8 cellular contexts compared by ENCODE assay signal in genomic region chr13:37059136-37059847, GRCh38. TPM values are rescaled to one million over a fixed set of nuclear protein-coding genes. Genes with fewer than 3 reads are reported as not detected.
A peak's percentile ranks its signal among the peaks of the same experiment; 100 is the strongest.
DNase-seq lines count a peak whose midpoint lies in the region; ATAC-seq, FAIRE-seq and TF ChIP-seq lines count a peak whose summit lies in the region.

SUPT20H (minus strand) TSS chr13:37059688; CDS start chr13:37051490, 8,198 bp downstream.

- peak within 1 kb of the TSS; percentile 86 for H2AFZ ChIP-seq in neural cell (ENCODE audit: low read depth, low read length)

- in situ Hi-C loops in HAP-1 (cut with MboI; ENCODE audit: low sequenced_read_pairs): no loop called here

- no peaks in the 10 kb centered on the region for H3K9me3 Mint-ChIP-seq in stimulated activated naive CD8-positive, alpha-beta T cell treated with anti-CD3 and anti-CD28 coated beads, Interleukin-15, amount 100 ng/mL, for 72 hours

- no peaks in the 10 kb centered on the region for H3K9me3 ChIP-seq in HAP-1
- peaks cover 1% of the 10 kb centered on the region; the same call in 1 of the 2 replicates for H3K9me3 ChIP-seq in MG63
- H3K9me3 ChIP-seq in neural cell (ENCODE audit: low read length): no peaks in the 10 kb centered on the region

- DNase-seq in HAP-1 (ENCODE audit: low spot score in 2 of 2) (peak; percentile 86 to 97), MG63 (peak; percentile 92), SIG-M5 (lab: John Stamatoyannopoulos, UW) (peak; percentile 40), activated gamma-delta T cell (lab: John Stamatoyannopoulos, UW) (peak; percentile 92), fibroblast of the conjunctiva (ENCODE audit: low read depth) (peak; percentile 80)
- peak; percentile 88 to 90 for DNase-seq in stimulated activated naive CD8-positive, alpha-beta T cell treated with anti-CD3 and anti-CD28 coated beads, Interleukin-15, amount 100 ng/mL, for 72 hours

- no peak for TF ChIP-seq RAD21 in neural cell (conservative IDR thresholded peaks at IDR 0.05)

- peak; percentile 31 for TF ChIP-seq EP300 in neural cell (conservative IDR thresholded peaks at IDR 0.05; ENCODE audit: poor library complexity, severe bottlenecking)

- H4K20me1 ChIP-seq in neural cell (ENCODE audit: insufficient read depth): no peaks in the 10 kb centered on the region

- H3K4me3 Mint-ChIP-seq in stimulated activated naive CD8-positive, alpha-beta T cell treated with anti-CD3 and anti-CD28 coated beads, Interleukin-15, amount 100 ng/mL, for 72 hours: peak within 1 kb of the TSS; percentile 91

- H3K36me3 ChIP-seq in HAP-1 (replicated peaks): peaks cover 7% of the 10 kb centered on the region; the same call in 1 of the 2 replicates
- H3K36me3 ChIP-seq in MG63: peaks cover 20% of the 10 kb centered on the region
- no peaks in the 10 kb centered on the region for H3K36me3 ChIP-seq in neural cell (ENCODE audit: insufficient read depth, low read length)

- H3K4me1 ChIP-seq in HAP-1: no peaks in the 10 kb centered on the region

- FAIRE-seq in G401.6 (lab: Jason Lieb, UNC): peak; percentile 52

- H3K27me3 ChIP-seq in HAP-1 (ENCODE audit: low read depth) (no peaks in the 10 kb centered on the region), MG63 (no peaks in the 10 kb centered on the region), neural cell (ENCODE audit: insufficient read depth, low read depth, low read length) (no peaks in the 10 kb centered on the region)

- H3K79me2 ChIP-seq in neural cell (replicated peaks; ENCODE audit: insufficient read depth, low read length): peaks cover 22% of the 10 kb centered on the region

- peak within 1 kb of the TSS; percentile 69 for H3K4me2 ChIP-seq in neural cell (ENCODE audit: low read length)

- TF ChIP-seq CTCF in neural cell (IDR thresholded peaks at IDR 0.05; ENCODE audit: poor library complexity, severe bottlenecking): no peak

- H3K4me1 Mint-ChIP-seq in stimulated activated naive CD8-positive, alpha-beta T cell treated with anti-CD3 and anti-CD28 coated beads, Interleukin-15, amount 100 ng/mL, for 72 hours: peaks cover 27% of the 10 kb centered on the region

- H3K4me3 ChIP-seq in HAP-1 (peak within 1 kb of the TSS; percentile 72), MG63 (peak within 1 kb of the TSS; percentile 95), neural cell (ENCODE audit: low read length) (peak within 1 kb of the TSS; percentile 88)

- peak within 1 kb of the TSS; percentile 90 for H3K27ac ChIP-seq in neural cell (ENCODE audit: low read length)

- no peaks in the 10 kb centered on the region for H3K9me2 ChIP-seq in neural cell (ENCODE audit: insufficient read depth, low read length)

- peak within 1 kb of the TSS; percentile 96 for H3K9ac ChIP-seq in neural cell (ENCODE audit: low read length)

- peak; percentile 99 for ATAC-seq in stimulated activated naive CD8-positive, alpha-beta T cell treated with anti-CD3 and anti-CD28 coated beads, Interleukin-15, amount 100 ng/mL, for 72 hours

- H3K27me3 Mint-ChIP-seq in stimulated activated naive CD8-positive, alpha-beta T cell treated with anti-CD3 and anti-CD28 coated beads, Interleukin-15, amount 100 ng/mL, for 72 hours: no peaks in the 10 kb centered on the region

- H3F3A ChIP-seq in neural cell (ENCODE audit: insufficient read depth, low read length, poor library complexity, severe bottlenecking): no peaks in the 10 kb centered on the region

- H3K27ac Mint-ChIP-seq in stimulated activated naive CD8-positive, alpha-beta T cell treated with anti-CD3 and anti-CD28 coated beads, Interleukin-15, amount 100 ng/mL, for 72 hours: peak within 1 kb of the TSS; percentile 99

TF ChIP-seq in neural cell, 6 proteins besides CTCF, POLR2A, EP300 and RAD21:
- peak; percentile 64 for TF ChIP-seq MXI1 (conservative IDR thresholded peaks at IDR 0.05; ENCODE audit: poor library complexity, severe bottlenecking)
- peak; percentile 99 for TF ChIP-seq POLR2AphosphoS5 (IDR thresholded peaks at IDR 0.05)
- TF ChIP-seq TAF1 (IDR thresholded peaks at IDR 0.05; ENCODE audit: low read depth): no peak
- no peak for TF ChIP-seq SMC3 (conservative IDR thresholded peaks at IDR 0.05; ENCODE audit: poor library complexity)
- peak; percentile 73 for TF ChIP-seq REST (IDR thresholded peaks at IDR 0.05; ENCODE audit: borderline replicate concordance)
- no peak for TF ChIP-seq EZH2 (IDR thresholded peaks at IDR 0.05; ENCODE audit: borderline replicate concordance, insufficient read depth, low read length, poor library complexity, severe bottlenecking)

RNA-seq across cellular contexts. Expression of gene SUPT20H, which starts in this region (rescaled TPM):
- 43.7 and 43.8 TPM in 2 replicates for total RNA-seq in MG63 (2014; rRNA removed; shearing (Covaris generic); ENCODE audit: low replicate concordance)
- 80.7 and 89.2 TPM in 2 replicates for polyA plus RNA-seq in neural cell
- 152 and 179 TPM in 2 replicates for polyA minus RNA-seq in neural cell

Comparison
In these comparisons a context has a peak if more than half of its experiments do, and no peak if none do; other contexts are left out.
1. Peak in every context shown above with its lines: DNase-seq, ATAC-seq, H3K4me3 ChIP-seq and H3K27ac ChIP-seq.
2. DNase-seq: peak in every context shown above with its lines; median percentile 92 in MG63; 92 in activated gamma-delta T cell; 92 in HAP-1; 89 in stimulated activated naive CD8-positive, alpha-beta T cell treated with anti-CD3 and anti-CD28 coated beads, Interleukin-15, amount 100 ng/mL, for 72 hours; 80 in fibroblast of the conjunctiva; 40 in SIG-M5.